ENCODE assay signal across 20 cellular contexts in genomic region chr15:62063851-62064635, GRCh38. TPM values are rescaled to one million over a fixed set of nuclear protein-coding genes. Genes with fewer than 3 reads are reported as not detected.
A peak's percentile ranks its signal among the peaks of the same experiment; 100 is the strongest.
DNase-seq lines count a peak whose midpoint lies in the region; ATAC-seq, FAIRE-seq and TF ChIP-seq lines count a peak whose summit lies in the region.
"Had no signal": no experiment of that assay in that cellular context is flagged by ENCODE, and none has a peak within 500 bp of the region (broad histone marks: within the 10 kb centered on the region; RNA-seq: fewer than 3 reads in every experiment).

No MANE protein-coding gene starts in this region.

- intact Hi-C loops in lower lobe of right lung (cut with DNase I), result no loop called here
- intact Hi-C loops in right cardiac atrium (cut with DNase I), result no loop called here

- ATAC-seq in A549 (no peak), lower lobe of right lung (peak; percentile 1 to 54), right cardiac atrium (no peak), HG03108 (IDR thresholded peaks at IDR 0.05; ENCODE audit: unreplicated experiment) (no peak)
- ATAC-seq: activated naive CD8-positive, alpha-beta T cell treated with anti-CD3 and anti-CD28 coated beads, Interleukin-2, amount 50 U/mL, for 24 hours; activated T-cell treated with anti-CD3 and anti-CD28 coated beads, Interleukin-2, amount 50 U/mL, for 4 hours had no signal

- H3K4me2 ChIP-seq in A549, result peak overlapping the region; percentile 39

- TF ChIP-seq CTCF in A549 (IDR thresholded peaks at IDR 0.05) (no peak), lower lobe of right lung (IDR thresholded peaks at IDR 0.05) (no peak)

- TF ChIP-seq POLR2A in A549 (IDR thresholded peaks at IDR 0.05; ENCODE audit: low read length), result no peak

- H3K9me3 ChIP-seq in A549 (no peaks in the 10 kb centered on the region), MG63 (no peaks in the 10 kb centered on the region), endocrine pancreas (ENCODE audit: control insufficient read depth, low read length) (no peaks in the 10 kb centered on the region), lower lobe of right lung (no peaks in the 10 kb centered on the region), right cardiac atrium (ENCODE audit: control insufficient read depth, low read length) (no peaks in the 10 kb centered on the region)

- H3K27ac ChIP-seq in A549, result peak overlapping the region in 1 of 2 experiments; percentile 38; a peak in 2 of 6 replicates
- H3K27ac ChIP-seq in lower lobe of right lung, result peak overlapping the region; percentile 43
- no peak overlapping the region for H3K27ac ChIP-seq in right cardiac atrium (ENCODE audit: low read length)

- 33% methylated on average over 6 of the region's 6 CpGs for WGBS in A549 (ENCODE audit: missing lambda C conversion rate)
- WGBS in right cardiac atrium, result 81% methylated on average over 6 of the region's 6 CpGs

- H3K36me3 ChIP-seq in MG63 (no peaks in the 10 kb centered on the region), endocrine pancreas (ENCODE audit: control insufficient read depth, insufficient read depth, low read length) (no peaks in the 10 kb centered on the region), lower lobe of right lung (no peaks in the 10 kb centered on the region)

- H3K27me3 ChIP-seq in MG63 (peaks cover 10% of the 10 kb centered on the region), endocrine pancreas (ENCODE audit: control insufficient read depth, insufficient read depth, low read length) (no peaks in the 10 kb centered on the region), lower lobe of right lung (ENCODE audit: low read depth) (no peaks in the 10 kb centered on the region), right cardiac atrium (ENCODE audit: control insufficient read depth, insufficient read depth) (no peaks in the 10 kb centered on the region)

- POLR2A ChIA-PET in A549 (lab: Yijun Ruan, JAX), result no interaction called here

- H3K4me3 ChIP-seq in A549, result no peak overlapping the region
- H3K4me3 ChIP-seq in MG63, result no peak overlapping the region
- peak overlapping the region; percentile 49 for H3K4me3 ChIP-seq in endocrine pancreas (ENCODE audit: control insufficient read depth, insufficient read depth, low read length)
- no peak overlapping the region for H3K4me3 ChIP-seq in lower lobe of right lung
- no peak overlapping the region for H3K4me3 ChIP-seq in right cardiac atrium (ENCODE audit: low read length)

- H3K4me1 ChIP-seq in A549, result peaks cover 24% of the 10 kb centered on the region
- H3K4me1 ChIP-seq in endocrine pancreas (ENCODE audit: control insufficient read depth, insufficient read depth, low read length), result peaks cover 25% of the 10 kb centered on the region
- H3K4me1 ChIP-seq in lower lobe of right lung, result peaks cover 41% of the 10 kb centered on the region
- H3K4me1 ChIP-seq in right cardiac atrium (ENCODE audit: control insufficient read depth, insufficient read depth, low read length), result no peaks in the 10 kb centered on the region

- CTCF ChIA-PET in A549 (lab: Yijun Ruan, JAX), result interaction anchor here (1.4 to 9.7 kb wide), 4 partner anchors 9 to 243 kb away, joined by 3 to 86 read pairs (median 19); partner anchors contain the start of gene C2CD4B

- DNase-seq in A549 (ENCODE audit: low read depth in 1 of 2, low spot score in 1 of 2) (peak in 1 of 2 experiments; percentile 33), MG63 (peak; percentile 67), lower lobe of right lung (no peak), DMS153 treated with DMSO at 0.1 percent for 48 hours (lab: John Stamatoyannopoulos, UW; ENCODE audit: unreplicated experiment) (no peak), NCI-H146 (lab: John Stamatoyannopoulos, UW) (no peak), right cardiac atrium (no peak)
- DNase-seq: activated CD4-positive, alpha-beta T cell treated with anti-CD3 and anti-CD28 coated beads for 4 hours; activated naive CD8-positive, alpha-beta T cell treated with anti-CD3 and anti-CD28 coated beads, Interleukin-2, amount 50 U/mL, for 24 hours; activated T-cell treated with anti-CD3 and anti-CD28 coated beads, Interleukin-2, amount 50 U/mL, for 4 hours; COR-L47; cortex of kidney; NCI-H1694; stimulated activated naive CD4-positive, alpha-beta T cell had no signal

- no peak for FAIRE-seq in A549 (lab: Jason Lieb, UNC)
- FAIRE-seq: A204.1, frontal cortex, RCC 7860 had no signal

- no peak for TF ChIP-seq RAD21 in A549 (conservative IDR thresholded peaks at IDR 0.05 in 1 of 2, IDR thresholded peaks at IDR 0.05 in 1 of 2)

- peak overlapping the region; percentile 26 for H3K9ac ChIP-seq in endocrine pancreas (ENCODE audit: control insufficient read depth, insufficient read depth, low read length)

- no peak for TF ChIP-seq EP300 in A549 (IDR thresholded peaks at IDR 0.05)

TF ChIP-seq in A549, 52 proteins besides CTCF, POLR2A, EP300 and RAD21:
- TF ChIP-seq KDM5A (IDR thresholded peaks at IDR 0.05) (no peak), ESRRA (IDR thresholded peaks at IDR 0.05; ENCODE audit: borderline replicate concordance, low read length) (no peak), MAFK (IDR thresholded peaks at IDR 0.05; ENCODE audit: partially characterized antibody) (peak; percentile 60), GATA3 (IDR thresholded peaks at IDR 0.05; ENCODE audit: borderline replicate concordance) (no peak)

RNA-seq across cellular contexts. Expression of gene C2CD4A, which starts 2.7 kb away (rescaled TPM):
- polyA plus RNA-seq in A549 (2011; rRNA removed), result 0.04 TPM in 1 of 2 replicates, not detected in the other
- polyA plus RNA-seq in A549 (2012; cell fraction: cytosol; rRNA removed), result 0.03 TPM in 2 replicates
- 0.05 and 0.09 TPM in 2 replicates for polyA plus RNA-seq in A549 (2012; cell fraction: nucleus; rRNA removed)
- polyA plus RNA-seq in A549 (2017; fragmentation: RNase III; extraction: RNeasy Plus Mini Kit Qiagen cat#74134 plus additional on column Dnase treatment), result 0.10 to 0.32 TPM (median 0.21 TPM) in 3 replicates
- not detected in 2 replicates for polyA minus RNA-seq in A549 (2011; rRNA and poly(A)+ RNA removed)
- total RNA-seq in MG63 (2014; rRNA removed; shearing (Covaris generic); ENCODE audit: low replicate concordance), result not detected in 2 replicates
- total RNA-seq in lower lobe of right lung, result 0.18 TPM
- not detected for total RNA-seq in right cardiac atrium
- polyA plus RNA-seq in right cardiac atrium, result 0.02 TPM
- total RNA-seq: H4; T-helper 2 cell treated with Interferon-gamma antibody and Interleukin-4, amounts not matched to agents 100 ng/mL and 5 ng/mL, for 36 hours had no signal

RNA-seq across cellular contexts. Expression of gene VPS13C, which starts 3.8 kb away (rescaled TPM):
- 26.5 and 29.5 TPM in 2 replicates for polyA plus RNA-seq in A549 (2011; rRNA removed)
- 2.4 and 2.6 TPM in 2 replicates for polyA plus RNA-seq in A549 (2012; cell fraction: cytosol; rRNA removed)
- polyA plus RNA-seq in A549 (2012; cell fraction: nucleus; rRNA removed), result 4.2 and 8.5 TPM in 2 replicates
- 12.2 to 13.2 TPM (median 13.0 TPM) in 3 replicates for polyA plus RNA-seq in A549 (2017; fragmentation: RNase III; extraction: RNeasy Plus Mini Kit Qiagen cat#74134 plus additional on column Dnase treatment)
- 57.2 and 69.6 TPM in 2 replicates for polyA minus RNA-seq in A549 (2011; rRNA and poly(A)+ RNA removed)
- 7.9 and 13.0 TPM in 2 replicates for total RNA-seq in MG63 (2014; rRNA removed; shearing (Covaris generic); ENCODE audit: low replicate concordance)
- total RNA-seq in lower lobe of right lung, result 100 TPM
- total RNA-seq in right cardiac atrium, result 10 to 100 TPM; 33.9 to 41.3 (median 36.2) TPM
- 14.5 TPM for polyA plus RNA-seq in right cardiac atrium

Comparison
In these comparisons a context has a peak if more than half of its experiments do, and no peak if none do; other contexts are left out.
1. ATAC-seq: peak in lower lobe of right lung (2 of 2); none in A549 (0 of 2), right cardiac atrium (0 of 2) and HG03108 (single experiment).